ENCODE assay signal across 13 cellular contexts in the genomic region with DNA sequence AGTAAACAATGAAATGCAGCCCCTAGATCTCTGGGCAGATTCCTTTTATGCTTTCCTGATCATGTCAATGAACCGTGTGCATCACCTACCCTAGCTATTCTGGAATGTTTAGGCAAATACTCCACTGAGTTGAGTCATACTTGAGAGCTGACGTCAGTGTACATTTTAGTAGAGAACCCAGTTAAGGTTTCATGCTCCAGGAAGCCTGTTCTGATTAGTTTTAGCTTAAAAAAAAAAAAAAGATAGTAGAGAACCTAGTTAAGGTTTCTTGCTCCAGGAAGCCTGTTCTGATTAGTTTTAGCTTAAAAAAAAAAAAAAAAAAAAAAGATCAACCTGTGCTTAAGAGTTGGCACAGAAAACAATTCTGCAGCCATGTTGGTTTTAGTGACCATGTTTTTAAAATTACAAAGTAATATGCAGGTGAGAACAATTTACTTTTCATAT. TPM values are rescaled to one million over a fixed set of nuclear protein-coding genes. Genes with fewer than 3 reads are reported as not detected.
DNase-seq lines count a peak whose midpoint lies in the region; ATAC-seq, FAIRE-seq and TF ChIP-seq lines count a peak whose summit lies in the region.
"Had no signal": no experiment of that assay in that cellular context is flagged by ENCODE, and none has a peak within 500 bp of the region (broad histone marks: within the 10 kb centered on the region; RNA-seq: fewer than 3 reads in every experiment).

No MANE protein-coding gene starts in this region.

- H3K36me3 ChIP-seq in breast epithelium, result no peaks in the 10 kb centered on the region
- no peaks in the 10 kb centered on the region for H3K36me3 ChIP-seq in GM12878 (ENCODE audit: control insufficient read depth in 2 of 2, insufficient read depth in 2 of 2, low read length in 1 of 2)
- no peaks in the 10 kb centered on the region for H3K36me3 ChIP-seq in left lung
- H3K36me3 ChIP-seq: heart left ventricle, right lobe of liver had no signal

- no peaks in the 10 kb centered on the region for H3K4me1 ChIP-seq in breast epithelium
- H3K4me1 ChIP-seq in GM12878 (ENCODE audit: control insufficient read depth, insufficient read depth, low read length), result no peaks in the 10 kb centered on the region
- H3K4me1 ChIP-seq in left lung, result peaks cover 0 to 8% of the 10 kb centered on the region in 2 donors

- TF ChIP-seq RAD21 in GM12878 (IDR thresholded peaks at IDR 0.05; ENCODE audit: insufficient read depth, low read depth, low read length), result no peak

- SMC1A ChIA-PET in GM12878 (lab: Charles Lee; ENCODE audit: uncharacterized antibody, unreplicated experiment), result interaction anchor here (0.6 to 2.5 kb wide), 3 partner anchors 9 to 75 kb away, joined by 4 to 10 read pairs (median 6); no protein-coding TSS in a partner anchor

- no peak overlapping the region for H3K4me2 ChIP-seq in GM12878 (ENCODE audit: control insufficient read depth, insufficient read depth)

- CTCF ChIA-PET in MCF 10A (lab: Yijun Ruan, JAX), result interaction anchor here (0.6 to 0.9 kb wide), 2 partner anchors 145 to 161 kb away, joined by 4 to 5 read pairs; no protein-coding TSS in a partner anchor
- CTCF ChIA-PET in GM12878 (lab: Yijun Ruan, JAX), result interaction anchor here (0.6 kb wide), 1 partner anchor 115 kb away, joined by 3 read pairs; no protein-coding TSS in a partner anchor

- intact Hi-C loops in MCF 10A (cut with micrococcal nuclease) (no loop called here), breast epithelium (cut with DNase I; ENCODE audit: low total_unique reads) (no loop called here), GM12878 (cut with micrococcal nuclease; ENCODE audit: unreplicated experiment) (no loop called here), left lung (cut with DNase I) (no loop called here)

- FAIRE-seq in GM12878 (lab: Jason Lieb, UNC), result no peak
- peak; percentile 20 for FAIRE-seq in urothelium cell line (lab: Jason Lieb, UNC)

- H3K79me2 ChIP-seq in GM12878 (ENCODE audit: control insufficient read depth, insufficient read depth, low read length), result peaks cover 5% of the 10 kb centered on the region

- H4K20me1 ChIP-seq in GM12878 (ENCODE audit: control insufficient read depth, insufficient read depth), result no peaks in the 10 kb centered on the region

- H3K36me3 Mint-ChIP-seq in MCF 10A (ENCODE audit: insufficient read depth, unreplicated experiment), result no peaks in the 10 kb centered on the region
- H3K36me3 Mint-ChIP-seq: activated naive CD4-positive, alpha-beta T cell treated with anti-CD3 and anti-CD28 coated beads, Interleukin-2, amount 50 U/mL, for 24 hours had no signal

- in situ Hi-C loops in GM12878 (cut with MboI), result no loop called here

- H3K9me3 Mint-ChIP-seq in MCF 10A (ENCODE audit: unreplicated experiment), result no peaks in the 10 kb centered on the region
- H3K9me3 Mint-ChIP-seq: activated naive CD4-positive, alpha-beta T cell treated with anti-CD3 and anti-CD28 coated beads, Interleukin-2, amount 50 U/mL, for 24 hours had no signal

- no peak for TF ChIP-seq EP300 in GM12878 (IDR thresholded peaks at IDR 0.05; ENCODE audit: borderline replicate concordance in 1 of 2, control insufficient read depth in 1 of 2, low read depth in 2 of 2, low read length in 2 of 2)

- peak overlapping the region; percentile 2; the same call in 1 of the 2 replicates for H2AFZ ChIP-seq in GM12878 (ENCODE audit: control insufficient read depth, low read depth, low read length)

- H3K9ac ChIP-seq in GM12878 (ENCODE audit: control insufficient read depth, insufficient read depth, low read length), result no peak overlapping the region

- H3K4me3 ChIP-seq in breast epithelium (no peak overlapping the region), GM12878 (no peak overlapping the region), left lung (no peak overlapping the region)
- H3K4me3 ChIP-seq: heart left ventricle, right lobe of liver had no signal

- WGBS in GM12878 (ENCODE audit: insufficient coverage, insufficient replicate concordance, low lambda C conversion rate, missing lambda C conversion rate), result 0% methylated on average over 2 of the region's 2 CpGs

- RAD21 ChIA-PET in GM12878 (lab: Charles Lee; ENCODE audit: unreplicated experiment), result interaction anchor here (0.6 to 1.1 kb wide), 5 partner anchors 39 to 323 kb away, joined by 3 to 4 read pairs (median 3); no protein-coding TSS in a partner anchor

- peak overlapping the region; percentile 25 for H3K27ac Mint-ChIP-seq in MCF 10A (ENCODE audit: low read depth, unreplicated experiment)
- H3K27ac Mint-ChIP-seq: activated naive CD4-positive, alpha-beta T cell treated with anti-CD3 and anti-CD28 coated beads, Interleukin-2, amount 50 U/mL, for 24 hours had no signal

- H3K27ac ChIP-seq in breast epithelium (no peak overlapping the region), GM12878 (ENCODE audit: control insufficient read depth, insufficient read depth) (no peak overlapping the region), left lung (peak overlapping the region; percentile 50 to 70)
- H3K27ac ChIP-seq: heart left ventricle, right lobe of liver had no signal

- TF ChIP-seq CTCF in MCF 10A (IDR thresholded peaks at IDR 0.05; ENCODE audit: unreplicated experiment) (no peak), breast epithelium (IDR thresholded peaks at IDR 0.05) (no peak), GM12878 (IDR thresholded peaks at IDR 0.05 in 2 of 3, conservative IDR thresholded peaks at IDR 0.05 in 1 of 3; ENCODE audit: control insufficient read depth in 2 of 3, extremely low read depth in 1 of 3, insufficient read depth in 1 of 3, low read depth in 3 of 3, low read length in 3 of 3) (no peak), left lung (IDR thresholded peaks at IDR 0.05) (no peak)

- H3K27me3 ChIP-seq in breast epithelium (no peaks in the 10 kb centered on the region), GM12878 (replicated peaks in 1 of 2; ENCODE audit: control insufficient read depth in 2 of 2, insufficient read depth in 2 of 2, low read length in 1 of 2) (no peaks in the 10 kb centered on the region), left lung (no peaks in the 10 kb centered on the region)
- H3K27me3 ChIP-seq: heart left ventricle, right lobe of liver had no signal

- TF ChIP-seq POLR2A in breast epithelium (IDR thresholded peaks at IDR 0.05), result no peak
- TF ChIP-seq POLR2A in GM12878 (IDR thresholded peaks at IDR 0.05; ENCODE audit: low read depth, low read length), result no peak

- BruUV-seq in MCF 10A (replicated peaks; lab: Mats Ljungman, UMichigan) (no TSS peak), GM12878 (replicated peaks; lab: Mats Ljungman, UMichigan) (no TSS peak)

- no peaks in the 10 kb centered on the region for H3K27me3 Mint-ChIP-seq in MCF 10A (ENCODE audit: insufficient read depth, unreplicated experiment)
- H3K27me3 Mint-ChIP-seq: activated naive CD4-positive, alpha-beta T cell treated with anti-CD3 and anti-CD28 coated beads, Interleukin-2, amount 50 U/mL, for 24 hours had no signal

- ATAC-seq in GM12878 (peak; percentile 16; the same call in 2 of the 3 replicates), left lung (peak; percentile 63), HG03521 (IDR thresholded peaks at IDR 0.05; ENCODE audit: unreplicated experiment) (no peak)
- ATAC-seq: heart left ventricle; stimulated activated naive CD8-positive, alpha-beta T cell treated with anti-CD3 and anti-CD28 coated beads, Interleukin-15, Interleukin-2, amounts not matched to agents 100 U/mL and 50 U/mL, for 24 hours had no signal

- DNase-seq in MCF 10A (ENCODE audit: unreplicated experiment) (peak; percentile 62), breast epithelium (ENCODE audit: low spot score in 2 of 2) (no peak), GM12878 (ENCODE audit: low read depth, low spot score) (no peak), left lung (no peak), urothelium cell line (ENCODE audit: low spot score) (peak; percentile 85), CD1c-positive myeloid dendritic cell (ENCODE audit: extremely low spot score) (no peak), COLO829 (ENCODE audit: low spot score) (no peak)
- DNase-seq: heart left ventricle; NCI-H2107; right lobe of liver; stimulated activated naive CD8-positive, alpha-beta T cell treated with anti-CD3 and anti-CD28 coated beads, Interleukin-15, Interleukin-2, amounts not matched to agents 100 U/mL and 50 U/mL, for 24 hours had no signal

- peaks cover 28% of the 10 kb centered on the region for H3K4me1 Mint-ChIP-seq in MCF 10A (ENCODE audit: insufficient read depth, unreplicated experiment)

- POLR2A ChIA-PET in MCF 10A (lab: Yijun Ruan, JAX) (interaction anchor here (0.7 to 2.2 kb wide), 4 partner anchors 8 to 1419 kb away, joined by 3 to 7 read pairs (median 3); partner anchors contain the start of gene MICU1), GM12878 (lab: Charles Lee) (interaction anchor here (0.5 to 1.5 kb wide), 7 partner anchors 9 to 198 kb away, joined by 3 to 8 read pairs (median 4); no protein-coding TSS in a partner anchor)

- H3K4me3 Mint-ChIP-seq in MCF 10A (ENCODE audit: unreplicated experiment), result no peak overlapping the region
- H3K4me3 Mint-ChIP-seq: activated naive CD4-positive, alpha-beta T cell treated with anti-CD3 and anti-CD28 coated beads, Interleukin-2, amount 50 U/mL, for 24 hours had no signal

- no peaks in the 10 kb centered on the region for H3K9me3 ChIP-seq in breast epithelium
- no peaks in the 10 kb centered on the region for H3K9me3 ChIP-seq in GM12878 (replicated peaks; ENCODE audit: control insufficient read depth, insufficient read depth, low read length)
- no peaks in the 10 kb centered on the region for H3K9me3 ChIP-seq in left lung
- H3K9me3 ChIP-seq: heart left ventricle, right lobe of liver had no signal

TF ChIP-seq in GM12878, 131 proteins besides CTCF, POLR2A, EP300 and RAD21 (continues in another document):
- TF ChIP-seq CREB1 (IDR thresholded peaks at IDR 0.05; ENCODE audit: low read depth), result peak; percentile 55
- 0 out of 2 replicates have a peak, but pooled peaks have one; percentile 23 for TF ChIP-seq NFIC (IDR thresholded peaks at IDR 0.05; ENCODE audit: low read depth, low read length)

RNA-seq across cellular contexts. Expression of gene MCU, which starts 3.7 kb away (rescaled TPM):
- total RNA-seq in MCF 10A (2022) (14.0 and 19.2 TPM in 2 replicates), breast epithelium (10 to 100 TPM; 11.7 to 27.4 (median 20.6) TPM), GM12878 (2014; rRNA removed) (17.7 and 18.7 TPM in 2 replicates), GM12878 (2014; rRNA removed; fragmentation: Illumina TruSeq; extraction: Trizol) (14.8 and 16.5 TPM in 2 replicates), GM12878 (2021) (17.3 and 18.2 TPM in 2 replicates), left lung (10 to 100 TPM; 39.4 to 48.8 TPM)
- 34.2 and 37.5 TPM in 2 replicates for total RNA-seq in GM12878 (2013; cell fraction: nucleolus; rRNA removed)
- 4.5 TPM for polyA plus RNA-seq in GM12878 (2011; ENCODE audit: low read depth)
- polyA plus RNA-seq in GM12878 (2011; rRNA removed) (42.2 and 49.1 TPM in 2 replicates), GM12878 (2014; fragmentation: Illumina TruSeq; extraction: Trizol) (22.4 and 25.9 TPM in 2 replicates), GM12878 (2014; fragmentation: Nextera tagmentation; extraction: Ambion mirVana) (1 to 10 TPM; 5.1 to 7.6 TPM), GM12878 (2014; rRNA removed) (13.8 and 16.0 TPM in 2 replicates), GM12878 (2016; fragmentation: Nextera tagmentation; extraction: Ambion mirVana) (10 to 100 TPM; 20.5 to 24.7 TPM)
- 24.7 and 25.2 TPM in 2 replicates for polyA plus RNA-seq in GM12878 (2011; cell fraction: cytosol; rRNA removed)
- polyA plus RNA-seq in GM12878 (2011; cell fraction: nucleus; rRNA removed), result 18.7 and 34.9 TPM in 2 replicates
- 6.2 and 8.3 TPM in 2 replicates for polyA plus RNA-seq in GM12878 (2012)
- 38.8 and 44.0 TPM in 2 replicates for polyA minus RNA-seq in GM12878 (2011; rRNA and poly(A)+ RNA removed)
- 6.8 and 15.0 TPM in 2 replicates for polyA minus RNA-seq in GM12878 (2011; cell fraction: cytosol; rRNA and poly(A)+ RNA removed)
- 12.2 and 19.5 TPM in 2 replicates for polyA minus RNA-seq in GM12878 (2011; cell fraction: nucleus; rRNA and poly(A)+ RNA removed)

Comparison
In these comparisons a context has a peak if more than half of its experiments do, and no peak if none do; other contexts are left out.
1. DNase-seq: peak in MCF 10A (single experiment) and urothelium cell line (single experiment); none in breast epithelium (0 of 2), GM12878 (single experiment), left lung (0 of 2), CD1c-positive myeloid dendritic cell (single experiment) and COLO829 (single experiment).
2. H3K27ac ChIP-seq: peak in left lung (2 of 2); none in breast epithelium (0 of 2) and GM12878 (single experiment).